1 cellular context compared by ENCODE assay signal in genomic region chr1:110338200-110339039, GRCh38.
TF ChIP-seq lines count a peak whose summit lies in the region.

No MANE protein-coding gene starts in this region.

TF ChIP-seq in GM12878, 131 proteins besides CTCF, POLR2A, EP300 and RAD21 (continued from another document):
- TF ChIP-seq JUNB (IDR thresholded peaks at IDR 0.05) (0 out of 2 replicates have a peak, but pooled peaks have one; percentile 4), BCL11A (IDR thresholded peaks at IDR 0.05; ENCODE audit: low read depth, low read length) (no peak), POU2F2 (IDR thresholded peaks at IDR 0.05; ENCODE audit: borderline replicate concordance, low read depth, low read length) (peak; percentile 23; the same call in 2 of the 3 replicates)
- TF ChIP-seq, protein P1, sequence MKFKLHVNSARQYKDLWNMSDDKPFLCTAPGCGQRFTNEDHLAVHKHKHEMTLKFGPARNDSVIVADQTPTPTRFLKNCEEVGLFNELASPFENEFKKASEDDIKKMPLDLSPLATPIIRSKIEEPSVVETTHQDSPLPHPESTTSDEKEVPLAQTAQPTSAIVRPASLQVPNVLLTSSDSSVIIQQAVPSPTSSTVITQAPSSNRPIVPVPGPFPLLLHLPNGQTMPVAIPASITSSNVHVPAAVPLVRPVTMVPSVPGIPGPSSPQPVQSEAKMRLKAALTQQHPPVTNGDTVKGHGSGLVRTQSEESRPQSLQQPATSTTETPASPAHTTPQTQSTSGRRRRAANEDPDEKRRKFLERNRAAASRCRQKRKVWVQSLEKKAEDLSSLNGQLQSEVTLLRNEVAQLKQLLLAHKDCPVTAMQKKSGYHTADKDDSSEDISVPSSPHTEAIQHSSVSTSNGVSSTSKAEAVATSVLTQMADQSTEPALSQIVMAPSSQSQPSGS (IDR thresholded peaks at IDR 0.05; ENCODE audit: low read length): peak; percentile 68
- TF ChIP-seq, protein P2, sequence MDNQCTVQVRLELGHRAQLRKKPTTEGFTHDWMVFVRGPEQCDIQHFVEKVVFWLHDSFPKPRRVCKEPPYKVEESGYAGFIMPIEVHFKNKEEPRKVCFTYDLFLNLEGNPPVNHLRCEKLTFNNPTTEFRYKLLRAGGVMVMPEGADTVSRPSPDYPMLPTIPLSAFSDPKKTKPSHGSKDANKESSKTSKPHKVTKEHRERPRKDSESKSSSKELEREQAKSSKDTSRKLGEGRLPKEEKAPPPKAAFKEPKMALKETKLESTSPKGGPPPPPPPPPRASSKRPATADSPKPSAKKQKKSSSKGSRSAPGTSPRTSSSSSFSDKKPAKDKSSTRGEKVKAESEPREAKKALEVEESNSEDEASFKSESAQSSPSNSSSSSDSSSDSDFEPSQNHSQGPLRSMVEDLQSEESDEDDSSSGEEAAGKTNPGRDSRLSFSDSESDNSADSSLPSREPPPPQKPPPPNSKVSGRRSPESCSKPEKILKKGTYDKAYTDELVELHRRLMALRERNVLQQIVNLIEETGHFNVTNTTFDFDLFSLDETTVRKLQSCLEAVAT (IDR thresholded peaks at IDR 0.05): peak; percentile 60
